In genomic region chr17:15335446-15335845, GRCh38 we compare ENCODE assay signal across 28 cellular contexts. TPM values are rescaled to one million over a fixed set of nuclear protein-coding genes. Genes with fewer than 3 reads are reported as not detected.
"Had no signal": no experiment of that assay in that cellular context is flagged by ENCODE, and none has a peak within 500 bp of the region (broad histone marks: within the 10 kb centered on the region; RNA-seq: fewer than 3 reads in every experiment).

No MANE protein-coding gene starts in this region.

- H3K36me3 Mint-ChIP-seq: stimulated activated effector memory CD8-positive, alpha-beta T cell treated with anti-CD3 and anti-CD28 coated beads, Interleukin-12 subunit alpha, Interleukin-12 subunit beta, amount 100 ng/mL, for 72 hours; stimulated activated memory B cell treated with anti-CD40 and anti-IgM and Interleukin-4, amounts not matched to agents 10 μg/mL and 1 μg/mL and 100 μg/mL, for 72 hours; type B pancreatic cell had no signal

- DNase-seq: stimulated activated CD4-positive, alpha-beta T cell treated with anti-CD3 and anti-CD28 coated beads, Interleukin-2, amount 100 ng/mL, for 48 hours; stimulated activated CD4-positive, alpha-beta T cell treated with anti-CD3 and anti-CD28 coated beads, Interleukin-4, amount 100 ng/mL, for 1 hour; stimulated activated CD4-positive, alpha-beta T cell treated with anti-CD3 and anti-CD28 coated beads, Interleukin-4, amount 100 ng/mL, for 24 hours; stimulated activated CD4-positive, alpha-beta T cell treated with anti-CD3 and anti-CD28 coated beads, Interleukin-4, amount 100 ng/mL, for 4 hours; stimulated activated CD8-positive, alpha-beta memory T cell treated with anti-CD3 and anti-CD28 coated beads, Interleukin-4, amount 100 ng/mL, for 48 hours; stimulated activated naive B cell treated with anti-CD40 and anti-IgM and Interleukin-4, amounts not matched to agents 10 μg/mL and 1 μg/mL and 100 μg/mL, for 72 hours; stimulated activated naive CD4-positive, alpha-beta T cell; stimulated activated naive CD4-positive, alpha-beta T cell treated with Interleukin-2 at 50 U/mL for 16 hours; stimulated activated naive CD8-positive, alpha-beta T cell treated with anti-CD3 and anti-CD28 coated beads, Interleukin-15, amount 100 ng/mL, for 72 hours; stimulated activated naive CD8-positive, alpha-beta T cell treated with anti-CD3 and anti-CD28 coated beads, Interleukin-15, Interleukin-2, amounts not matched to agents 100 U/mL and 50 U/mL, for 24 hours; stomach; substantia nigra; testis; thyroid gland; tibial artery; transverse colon; upper lobe of left lung; upper lobe of right lung; uterus had no signal

- H3K27me3 ChIP-seq: stomach, suprapubic skin, testis, thyroid gland, tibial artery, tibial nerve, upper lobe of left lung, uterus, vagina had no signal

- H3K4me1 Mint-ChIP-seq: stimulated activated effector memory CD8-positive, alpha-beta T cell treated with anti-CD3 and anti-CD28 coated beads, Interleukin-12 subunit alpha, Interleukin-12 subunit beta, amount 100 ng/mL, for 72 hours; stimulated activated memory B cell treated with anti-CD40 and anti-IgM and Interleukin-4, amounts not matched to agents 10 μg/mL and 1 μg/mL and 100 μg/mL, for 72 hours; stimulated activated naive B cell treated with anti-CD40 and anti-IgM and Interleukin-4, amounts not matched to agents 10 μg/mL and 1 μg/mL and 100 μg/mL, for 72 hours; stimulated activated naive CD8-positive, alpha-beta T cell treated with anti-CD3 and anti-CD28 coated beads, Interleukin-15, amount 100 ng/mL, for 72 hours had no signal

- H3K9me3 ChIP-seq: suprapubic skin, testis, thoracic aorta, thyroid gland, transverse colon, upper lobe of left lung, upper lobe of right lung, uterus, vagina had no signal

- FAIRE-seq: urothelium cell line had no signal

- H3K9me3 Mint-ChIP-seq: type B pancreatic cell had no signal

- H3K27ac ChIP-seq: stomach, suprapubic skin, testis, thoracic aorta, thyroid gland, tibial artery, tibial nerve, transverse colon, upper lobe of left lung, upper lobe of right lung, uterus, vagina had no signal

- H3K4me3 Mint-ChIP-seq: stimulated activated effector memory CD8-positive, alpha-beta T cell treated with anti-CD3 and anti-CD28 coated beads, Interleukin-12 subunit alpha, Interleukin-12 subunit beta, amount 100 ng/mL, for 72 hours; stimulated activated memory B cell treated with anti-CD40 and anti-IgM and Interleukin-4, amounts not matched to agents 10 μg/mL and 1 μg/mL and 100 μg/mL, for 72 hours; stimulated activated naive B cell treated with anti-CD40 and anti-IgM and Interleukin-4, amounts not matched to agents 10 μg/mL and 1 μg/mL and 100 μg/mL, for 72 hours; stimulated activated naive CD8-positive, alpha-beta T cell treated with anti-CD3 and anti-CD28 coated beads, Interleukin-15, amount 100 ng/mL, for 72 hours; stimulated activated naive CD8-positive, alpha-beta T cell treated with anti-CD3 and anti-CD28 coated beads, Interleukin-15, Interleukin-2, amounts not matched to agents 100 ng/mL and 50 ng/mL, for 24 hours; type B pancreatic cell had no signal

- H3K4me3 ChIP-seq: stomach, suprapubic skin, testis, thoracic aorta, thyroid gland, tibial artery, tibial nerve, transverse colon, upper lobe of left lung, upper lobe of right lung, uterus, vagina had no signal

- H3K36me3 ChIP-seq: stomach, suprapubic skin, thoracic aorta, thyroid gland, tibial artery, tibial nerve, transverse colon, upper lobe of left lung, upper lobe of right lung, uterus, vagina had no signal

- H3K27ac Mint-ChIP-seq: stimulated activated effector memory CD8-positive, alpha-beta T cell treated with anti-CD3 and anti-CD28 coated beads, Interleukin-12 subunit alpha, Interleukin-12 subunit beta, amount 100 ng/mL, for 72 hours; stimulated activated memory B cell treated with anti-CD40 and anti-IgM and Interleukin-4, amounts not matched to agents 10 μg/mL and 1 μg/mL and 100 μg/mL, for 72 hours; stimulated activated naive B cell treated with anti-CD40 and anti-IgM and Interleukin-4, amounts not matched to agents 10 μg/mL and 1 μg/mL and 100 μg/mL, for 72 hours; stimulated activated naive CD8-positive, alpha-beta T cell treated with anti-CD3 and anti-CD28 coated beads, Interleukin-15, amount 100 ng/mL, for 72 hours; stimulated activated naive CD8-positive, alpha-beta T cell treated with anti-CD3 and anti-CD28 coated beads, Interleukin-15, Interleukin-2, amounts not matched to agents 100 ng/mL and 50 ng/mL, for 24 hours; type B pancreatic cell had no signal

- ATAC-seq: stimulated activated effector memory CD8-positive, alpha-beta T cell treated with anti-CD3 and anti-CD28 coated beads, Interleukin-12 subunit alpha, Interleukin-12 subunit beta, amount 100 ng/mL, for 72 hours; stimulated activated memory B cell treated with anti-CD40 and anti-IgM and Interleukin-4, amounts not matched to agents 10 μg/mL and 1 μg/mL and 100 μg/mL, for 72 hours; stimulated activated naive B cell treated with anti-CD40 and anti-IgM and Interleukin-4, amounts not matched to agents 10 μg/mL and 1 μg/mL and 100 μg/mL, for 72 hours; stimulated activated naive CD8-positive, alpha-beta T cell treated with anti-CD3 and anti-CD28 coated beads, Interleukin-15, amount 100 ng/mL, for 72 hours; stimulated activated naive CD8-positive, alpha-beta T cell treated with anti-CD3 and anti-CD28 coated beads, Interleukin-15, Interleukin-2, amounts not matched to agents 100 U/mL and 50 U/mL, for 24 hours; upper lobe of right lung had no signal

- H3K4me1 ChIP-seq: suprapubic skin, testis, thyroid gland, tibial artery, tibial nerve, transverse colon, upper lobe of left lung, upper lobe of right lung, uterus, vagina had no signal

RNA-seq across cellular contexts. Expression of gene TEKT3, which starts 6.0 kb away (rescaled TPM):
- total RNA-seq: suprapubic skin, thoracic aorta, upper lobe of right lung, vagina had no signal
